In genomic region chr2:168552450-168552856, GRCh38 we compare ENCODE assay signal across 8 cellular contexts.
DNase-seq lines count a peak whose midpoint lies in the region; ATAC-seq and TF ChIP-seq lines count a peak whose summit lies in the region.

No MANE protein-coding gene starts in this region.

- DNase-seq in NCI-H187 treated with DMSO at 0.1 percent for 48 hours (lab: John Stamatoyannopoulos, UW) (peak; percentile 49), left colon (no peak), left ventricle myocardium inferior (no peak), middle frontal gyrus (ENCODE audit: extremely low spot score, low spot score) (no peak), HuH-7 (ENCODE audit: low spot score) (no peak)
- no peak for DNase-seq in stimulated activated CD4-positive, alpha-beta T cell treated with anti-CD3 and anti-CD28 coated beads, Interleukin-15, amount 100 ng/mL, for 24 hours

- no peaks in the 10 kb centered on the region for H3K9me3 ChIP-seq in left ventricle myocardium inferior (replicated peaks)

- no peak for TF ChIP-seq CTCF in left ventricle myocardium inferior (IDR thresholded peaks at IDR 0.05; ENCODE audit: borderline replicate concordance)

- H3K36me3 ChIP-seq in left ventricle myocardium inferior = peaks cover 3% of the 10 kb centered on the region

- peaks cover 7% of the 10 kb centered on the region for H3K4me1 ChIP-seq in left ventricle myocardium inferior

- ATAC-seq in GM18907 (IDR thresholded peaks at IDR 0.05; ENCODE audit: unreplicated experiment) (peak; percentile 97), HG02885 (IDR thresholded peaks at IDR 0.05; ENCODE audit: poor library complexity, unreplicated experiment) (peak; percentile 99), left colon (peak; percentile 14)

- H3K27ac ChIP-seq in left ventricle myocardium inferior (replicated peaks) = no peak overlapping the region

- intact Hi-C loops in left colon (cut with DNase I, micrococcal nuclease) (no loop called here), left ventricle myocardium inferior (cut with micrococcal nuclease) (no loop called here)

- H3K27me3 ChIP-seq in left ventricle myocardium inferior (ENCODE audit: low read depth) = no peaks in the 10 kb centered on the region

- no peak overlapping the region for H3K4me3 ChIP-seq in left ventricle myocardium inferior

Comparison
In these comparisons a context has a peak if more than half of its experiments do, and no peak if none do; other contexts are left out.
1. ATAC-seq: peak in every context shown above with its lines; median percentile 99 in HG02885; 97 in GM18907; 14 in left colon.